ENCODE assay signal across 30 cellular contexts in genomic region chr5:44641820-44642219, GRCh38.
"Had no signal": no experiment of that assay in that cellular context is flagged by ENCODE, and none has a peak within 500 bp of the region (broad histone marks: within the 10 kb centered on the region; RNA-seq: fewer than 3 reads in every experiment).

No MANE protein-coding gene starts in this region.

- H3K27me3 ChIP-seq: left lung, right atrium auricular region, right lobe of liver, suprapubic skin, tibial artery, upper lobe of right lung had no signal

- H3K36me3 Mint-ChIP-seq: naive thymus-derived CD4-positive, alpha-beta T cell; natural killer cell treated with Interleukin-12 subunit alpha and Interleukin-12 subunit beta and Interleukin-15 and Interleukin-18, amount 100 ng/mL, for 72 hours; stimulated activated effector memory CD8-positive, alpha-beta T cell treated with anti-CD3 and anti-CD28 coated beads, Interleukin-12 subunit alpha, Interleukin-12 subunit beta, amount 100 ng/mL, for 72 hours had no signal

- FAIRE-seq: keratinocyte, urothelium cell line had no signal

- H3K4me2 ChIP-seq: smooth muscle cell had no signal

- H3K4me1 Mint-ChIP-seq: stimulated activated effector memory CD8-positive, alpha-beta T cell treated with anti-CD3 and anti-CD28 coated beads, Interleukin-12 subunit alpha, Interleukin-12 subunit beta, amount 100 ng/mL, for 72 hours had no signal

- ATAC-seq: left colon; left lung; mucosa of descending colon; naive thymus-derived CD4-positive, alpha-beta T cell; natural killer cell treated with Interleukin-12 subunit alpha and Interleukin-12 subunit beta and Interleukin-15 and Interleukin-18, amount 100 ng/mL, for 72 hours; stimulated activated effector memory CD8-positive, alpha-beta T cell treated with anti-CD3 and anti-CD28 coated beads, Interleukin-12 subunit alpha, Interleukin-12 subunit beta, amount 100 ng/mL, for 72 hours; upper lobe of right lung had no signal

- H3K9ac ChIP-seq: parathyroid adenoma had no signal

- H3K9me3 ChIP-seq: lower lobe of right lung, right atrium auricular region, right lobe of liver, suprapubic skin, thoracic aorta, tibial artery, upper lobe of right lung had no signal

- H3K9me3 Mint-ChIP-seq: stimulated activated effector memory CD8-positive, alpha-beta T cell treated with anti-CD3 and anti-CD28 coated beads, Interleukin-12 subunit alpha, Interleukin-12 subunit beta, amount 100 ng/mL, for 72 hours; stimulated activated naive CD8-positive, alpha-beta T cell treated with anti-CD3 and anti-CD28 coated beads, Interleukin-15, Interleukin-2, amounts not matched to agents 100 ng/mL and 50 ng/mL, for 24 hours had no signal

- H3K36me3 ChIP-seq: left lung, lower lobe of right lung, right atrium auricular region, right lobe of liver, suprapubic skin, thoracic aorta, tibial artery, upper lobe of right lung had no signal

- H2AFZ ChIP-seq: parathyroid adenoma had no signal

- H3K4me3 ChIP-seq: left lung, lower lobe of right lung, mucosa of descending colon, right atrium auricular region, right lobe of liver, smooth muscle cell, suprapubic skin, thoracic aorta, tibial artery, upper lobe of right lung had no signal

- H3K27ac ChIP-seq: left lung, lower lobe of right lung, parathyroid adenoma, right atrium auricular region, right lobe of liver, suprapubic skin, thoracic aorta, tibial artery, upper lobe of right lung had no signal

- H3K4me3 Mint-ChIP-seq: naive thymus-derived CD4-positive, alpha-beta T cell; natural killer cell treated with Interleukin-12 subunit alpha and Interleukin-12 subunit beta and Interleukin-15 and Interleukin-18, amount 100 ng/mL, for 72 hours; stimulated activated effector memory CD8-positive, alpha-beta T cell treated with anti-CD3 and anti-CD28 coated beads, Interleukin-12 subunit alpha, Interleukin-12 subunit beta, amount 100 ng/mL, for 72 hours; stimulated activated naive CD8-positive, alpha-beta T cell treated with anti-CD3 and anti-CD28 coated beads, Interleukin-15, Interleukin-2, amounts not matched to agents 100 ng/mL and 50 ng/mL, for 24 hours had no signal

- H3K27ac Mint-ChIP-seq: naive thymus-derived CD4-positive, alpha-beta T cell; natural killer cell treated with Interleukin-12 subunit alpha and Interleukin-12 subunit beta and Interleukin-15 and Interleukin-18, amount 100 ng/mL, for 72 hours; progenitor cell of endocrine pancreas; stimulated activated effector memory CD8-positive, alpha-beta T cell treated with anti-CD3 and anti-CD28 coated beads, Interleukin-12 subunit alpha, Interleukin-12 subunit beta, amount 100 ng/mL, for 72 hours; stimulated activated naive CD8-positive, alpha-beta T cell treated with anti-CD3 and anti-CD28 coated beads, Interleukin-15, Interleukin-2, amounts not matched to agents 100 ng/mL and 50 ng/mL, for 24 hours had no signal

- DNase-seq: head of caudate nucleus; hippocampal formation; left colon; mammary epithelial cell; mesendoderm; midbrain; mucosa of descending colon; naive thymus-derived CD4-positive, alpha-beta T cell; nucleus accumbens; right lobe of liver; stimulated activated CD4-positive, alpha-beta T cell treated with anti-CD3 and anti-CD28 coated beads, Interleukin-12 subunit alpha, Interleukin-12 subunit beta, amount 100 ng/mL, for 4 hours; stimulated activated CD4-positive, alpha-beta T cell treated with anti-CD3 and anti-CD28 coated beads, Interleukin-15, amount 100 ng/mL, for 24 hours; stimulated activated CD4-positive, alpha-beta T cell treated with anti-CD3 and anti-CD28 coated beads, Interleukin-4, amount 100 ng/mL, for 24 hours; stimulated activated naive CD4-positive, alpha-beta T cell; tibial artery; trophoblast cell; upper lobe of right lung had no signal

- H3K4me1 ChIP-seq: left lung, lower lobe of right lung, parathyroid adenoma, right atrium auricular region, right lobe of liver, suprapubic skin, tibial artery, upper lobe of right lung had no signal

- H3K27me3 Mint-ChIP-seq: naive thymus-derived CD4-positive, alpha-beta T cell; natural killer cell treated with Interleukin-12 subunit alpha and Interleukin-12 subunit beta and Interleukin-15 and Interleukin-18, amount 100 ng/mL, for 72 hours; progenitor cell of endocrine pancreas; stimulated activated naive CD8-positive, alpha-beta T cell treated with anti-CD3 and anti-CD28 coated beads, Interleukin-15, Interleukin-2, amounts not matched to agents 100 ng/mL and 50 ng/mL, for 24 hours had no signal
